ENCODE assay signal across 8 cellular contexts in genomic region chr12:53999596-54000104, GRCh38. TPM values are rescaled to one million over a fixed set of nuclear protein-coding genes. Genes with fewer than 3 reads are reported as not detected.
A peak's percentile ranks its signal among the peaks of the same experiment; 100 is the strongest.
DNase-seq lines count a peak whose midpoint lies in the region; ATAC-seq and TF ChIP-seq lines count a peak whose summit lies in the region.

No MANE protein-coding gene starts in this region.

- peak overlapping the region in 2 of 4 donors; percentile 27 to 29 for H3K4me3 ChIP-seq in sigmoid colon

- peak overlapping the region in 1 of 2 donors; percentile 73 for H3K4me3 Mint-ChIP-seq in CD14-positive monocyte

- TF ChIP-seq CTCF in CD14-positive monocyte (IDR thresholded peaks at IDR 0.05) = no peak
- TF ChIP-seq CTCF in sigmoid colon (IDR thresholded peaks at IDR 0.05) = no peak

- no peak overlapping the region for H3K27ac ChIP-seq in sigmoid colon

- no peak for TF ChIP-seq EP300 in sigmoid colon (IDR thresholded peaks at IDR 0.05)

- H3K36me3 Mint-ChIP-seq in CD14-positive monocyte = peaks cover 3 to 16% of the 10 kb centered on the region in 2 donors

- H3K4me1 ChIP-seq in sigmoid colon = peaks cover 0 to 35% (median 29%) of the 10 kb centered on the region in 4 donors

- peak; percentile 72 for DNase-seq in AG08395 (ENCODE audit: low spot score)
- DNase-seq in HCEC 1CT = peak; percentile 69
- peak; percentile 78 for DNase-seq in islet precursor cell
- no peak for DNase-seq in NOMO-1 (lab: John Stamatoyannopoulos, UW; ENCODE audit: unreplicated experiment in 2 of 2)
- no peak for DNase-seq in CD14-positive monocyte (ENCODE audit: low spot score)
- DNase-seq in sigmoid colon = no peak

- H3K27me3 ChIP-seq in sigmoid colon = peaks cover 92 to 100% (median 100%) of the 10 kb centered on the region in 3 donors

- no peak overlapping the region for H3K27ac Mint-ChIP-seq in CD14-positive monocyte

- peaks cover 98 to 100% (median 100%) of the 10 kb centered on the region in 3 donors for H3K27me3 Mint-ChIP-seq in CD14-positive monocyte (ENCODE audit: low read depth in 3 of 3)

- peaks cover 25% of the 10 kb centered on the region for H3K4me1 Mint-ChIP-seq in CD14-positive monocyte

- ATAC-seq in SK-N-SH treated with all-trans-retinoic acid at 6 μM for 48 hours (peak; percentile 64), HG02623 (IDR thresholded peaks at IDR 0.05; ENCODE audit: unreplicated experiment) (no peak)

- TF ChIP-seq POLR2A in sigmoid colon (IDR thresholded peaks at IDR 0.05) = no peak

- H3K36me3 ChIP-seq in sigmoid colon = no peaks in the 10 kb centered on the region

- 3 to 10% methylated on average over 34 of the region's 34 CpGs for WGBS in sigmoid colon, 2 donors

- no peaks in the 10 kb centered on the region for H3K9me3 ChIP-seq in sigmoid colon

- peaks cover 0 to 57% (median 25%) of the 10 kb centered on the region in 7 donors for H3K9me3 Mint-ChIP-seq in CD14-positive monocyte

- intact Hi-C loops in CD14-positive monocyte (cut with micrococcal nuclease) (loop anchor here in 1 of 2 donors (5.0 kb wide), 1 partner anchor 47 kb away; the partner anchor contains the start of gene HOXC12), sigmoid colon (cut with DNase I) (loop anchor here (10.0 kb wide), 1 partner anchor 375 kb away; no protein-coding TSS in a partner anchor)

TF ChIP-seq in SK-N-SH treated with all-trans-retinoic acid at 6 μM for 48 hours, 23 proteins besides CTCF, POLR2A, EP300 and RAD21:
- no peak for TF ChIP-seq TCF4 (CRISPR knock-in tag; IDR thresholded peaks at IDR 0.05; ENCODE audit: borderline replicate concordance)
- TF ChIP-seq SNAI2 (CRISPR knock-in tag; IDR thresholded peaks at IDR 0.05) = no peak
- no peak for TF ChIP-seq GLIS3 (CRISPR knock-in tag; IDR thresholded peaks at IDR 0.05)
- TF ChIP-seq, protein P1, sequence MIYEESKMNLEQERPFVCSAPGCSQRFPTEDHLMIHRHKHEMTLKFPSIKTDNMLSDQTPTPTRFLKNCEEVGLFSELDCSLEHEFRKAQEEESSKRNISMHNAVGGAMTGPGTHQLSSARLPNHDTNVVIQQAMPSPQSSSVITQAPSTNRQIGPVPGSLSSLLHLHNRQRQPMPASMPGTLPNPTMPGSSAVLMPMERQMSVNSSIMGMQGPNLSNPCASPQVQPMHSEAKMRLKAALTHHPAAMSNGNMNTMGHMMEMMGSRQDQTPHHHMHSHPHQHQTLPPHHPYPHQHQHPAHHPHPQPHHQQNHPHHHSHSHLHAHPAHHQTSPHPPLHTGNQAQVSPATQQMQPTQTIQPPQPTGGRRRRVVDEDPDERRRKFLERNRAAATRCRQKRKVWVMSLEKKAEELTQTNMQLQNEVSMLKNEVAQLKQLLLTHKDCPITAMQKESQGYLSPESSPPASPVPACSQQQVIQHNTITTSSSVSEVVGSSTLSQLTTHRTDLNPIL (CRISPR knock-in tag; IDR thresholded peaks at IDR 0.05; ENCODE audit: low read depth) = no peak
- peak; percentile 72 for TF ChIP-seq ZFP3 (CRISPR knock-in tag; IDR thresholded peaks at IDR 0.05)
- TF ChIP-seq CSDC2 (CRISPR knock-in tag; IDR thresholded peaks at IDR 0.05) = no peak
- no peak for TF ChIP-seq ISL1 (CRISPR knock-in tag; IDR thresholded peaks at IDR 0.05)
- TF ChIP-seq, protein P2, sequence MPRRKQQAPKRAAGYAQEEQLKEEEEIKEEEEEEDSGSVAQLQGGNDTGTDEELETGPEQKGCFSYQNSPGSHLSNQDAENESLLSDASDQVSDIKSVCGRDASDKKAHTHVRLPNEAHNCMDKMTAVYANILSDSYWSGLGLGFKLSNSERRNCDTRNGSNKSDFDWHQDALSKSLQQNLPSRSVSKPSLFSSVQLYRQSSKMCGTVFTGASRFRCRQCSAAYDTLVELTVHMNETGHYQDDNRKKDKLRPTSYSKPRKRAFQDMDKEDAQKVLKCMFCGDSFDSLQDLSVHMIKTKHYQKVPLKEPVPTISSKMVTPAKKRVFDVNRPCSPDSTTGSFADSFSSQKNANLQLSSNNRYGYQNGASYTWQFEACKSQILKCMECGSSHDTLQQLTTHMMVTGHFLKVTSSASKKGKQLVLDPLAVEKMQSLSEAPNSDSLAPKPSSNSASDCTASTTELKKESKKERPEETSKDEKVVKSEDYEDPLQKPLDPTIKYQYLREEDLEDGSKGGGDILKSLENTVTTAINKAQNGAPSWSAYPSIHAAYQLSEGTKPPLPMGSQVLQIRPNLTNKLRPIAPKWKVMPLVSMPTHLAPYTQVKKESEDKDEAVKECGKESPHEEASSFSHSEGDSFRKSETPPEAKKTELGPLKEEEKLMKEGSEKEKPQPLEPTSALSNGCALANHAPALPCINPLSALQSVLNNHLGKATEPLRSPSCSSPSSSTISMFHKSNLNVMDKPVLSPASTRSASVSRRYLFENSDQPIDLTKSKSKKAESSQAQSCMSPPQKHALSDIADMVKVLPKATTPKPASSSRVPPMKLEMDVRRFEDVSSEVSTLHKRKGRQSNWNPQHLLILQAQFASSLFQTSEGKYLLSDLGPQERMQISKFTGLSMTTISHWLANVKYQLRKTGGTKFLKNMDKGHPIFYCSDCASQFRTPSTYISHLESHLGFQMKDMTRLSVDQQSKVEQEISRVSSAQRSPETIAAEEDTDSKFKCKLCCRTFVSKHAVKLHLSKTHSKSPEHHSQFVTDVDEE (CRISPR knock-in tag; IDR thresholded peaks at IDR 0.05) = no peak
- 0 out of 2 replicates have a peak, but pooled peaks have one; percentile 12 for TF ChIP-seq PATZ1 (CRISPR knock-in tag; IDR thresholded peaks at IDR 0.05; ENCODE audit: borderline replicate concordance)
- no peak for TF ChIP-seq ZNF70 (CRISPR knock-in tag; IDR thresholded peaks at IDR 0.05)
- no peak for TF ChIP-seq ARNTL (CRISPR knock-in tag; IDR thresholded peaks at IDR 0.05; ENCODE audit: borderline replicate concordance, low read depth)
- no peak for TF ChIP-seq ZC3H10 (CRISPR knock-in tag; IDR thresholded peaks at IDR 0.05)
- TF ChIP-seq RARB (CRISPR knock-in tag; IDR thresholded peaks at IDR 0.05) = no peak
- TF ChIP-seq ESRRG (CRISPR knock-in tag; IDR thresholded peaks at IDR 0.05) = no peak

RNA-seq across cellular contexts. Expression of gene HOXC9, which starts 0.3 kb away (rescaled TPM):
- polyA plus RNA-seq in CD14-positive monocyte (not detected), sigmoid colon (under 1 TPM in 1 of 3 donors, not detected in 2; 0.04 TPM)
- not detected for total RNA-seq in sigmoid colon

RNA-seq across cellular contexts. Expression of gene HOXC8, which starts 9.1 kb away (rescaled TPM):
- polyA plus RNA-seq in CD14-positive monocyte (not detected), sigmoid colon (1 to 10 TPM in 1 of 3 donors, not detected in 2; 1.8 TPM)
- not detected for total RNA-seq in sigmoid colon

RNA-seq across cellular contexts. Expression of gene HOXC10, which starts 14.7 kb away (rescaled TPM):
- polyA plus RNA-seq in CD14-positive monocyte = not detected
- not detected for total RNA-seq in sigmoid colon
- polyA plus RNA-seq in sigmoid colon = not detected

RNA-seq across cellular contexts. Expression of gene HOTAIR, which starts 24.9 kb away (rescaled TPM):
- polyA plus RNA-seq in CD14-positive monocyte (not detected), sigmoid colon (not detected)
- total RNA-seq in sigmoid colon = not detected

RNA-seq across cellular contexts. Expression of gene HOXC11, which starts 26.7 kb away (rescaled TPM):
- polyA plus RNA-seq in CD14-positive monocyte = not detected
- total RNA-seq in sigmoid colon = not detected
- not detected for polyA plus RNA-seq in sigmoid colon

Comparison
In these comparisons a context has a peak if more than half of its experiments do, and no peak if none do; other contexts are left out.
1. DNase-seq: peak in AG08395 (single experiment), HCEC 1CT (single experiment) and islet precursor cell (single experiment); none in NOMO-1 (0 of 2), CD14-positive monocyte (single experiment) and sigmoid colon (single experiment).